In the genomic region with DNA sequence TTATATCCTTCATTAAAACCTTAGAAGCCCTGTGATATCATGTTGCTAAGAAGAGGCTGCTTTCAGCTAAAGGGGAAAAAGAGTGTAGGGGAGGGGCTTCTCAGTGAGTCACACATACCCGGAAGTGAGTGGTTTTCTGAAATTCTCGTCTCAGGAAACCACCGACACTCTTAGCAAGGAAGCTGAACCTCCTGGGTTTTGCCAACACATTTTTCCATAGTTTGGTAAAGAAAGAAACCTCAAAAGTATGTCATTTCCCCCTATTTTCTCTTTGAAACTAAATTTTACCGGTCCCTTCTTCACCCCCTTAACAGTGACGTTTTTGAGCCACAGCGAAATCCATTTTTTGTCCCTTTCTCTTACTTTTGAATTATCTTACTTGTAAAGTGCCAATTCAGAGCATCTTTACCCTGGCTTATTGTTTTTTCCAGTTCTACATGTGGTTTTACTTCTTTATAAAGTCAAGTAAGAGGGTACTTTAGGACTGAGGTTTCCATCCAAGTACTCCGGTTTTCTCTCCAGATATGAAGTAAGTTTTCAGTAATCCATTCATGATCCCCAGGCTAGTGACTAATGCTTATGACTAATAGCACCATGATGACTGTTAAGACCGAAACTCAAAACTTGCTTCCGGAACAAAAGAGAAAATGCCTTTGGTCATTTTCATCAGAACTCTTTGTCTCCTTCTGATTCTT, we compare ENCODE assay signal across 8 cellular contexts.
DNase-seq lines count a peak whose midpoint lies in the region; ATAC-seq and TF ChIP-seq lines count a peak whose summit lies in the region.

No MANE protein-coding gene starts in this region.

- H3K4me3 ChIP-seq in brain microvascular endothelial cell (ENCODE audit: low read depth, low read length), result peak overlapping the region; percentile 42

- in situ Hi-C loops in brain microvascular endothelial cell (cut with HindIII; ENCODE audit: low pct_ligation_motif_present, low sequenced_read_pairs), result no loop called here

- TF ChIP-seq CTCF in brain microvascular endothelial cell (IDR thresholded peaks at IDR 0.05; ENCODE audit: low read depth, low read length, missing control alignments), result no peak

- peak; percentile 84 for ATAC-seq in GM19467 (IDR thresholded peaks at IDR 0.05; ENCODE audit: unreplicated experiment)
- ATAC-seq in left colon, result peak; percentile 44

- H3K27ac ChIP-seq in brain microvascular endothelial cell, result peak overlapping the region; percentile 100

- H3K27me3 ChIP-seq in brain microvascular endothelial cell (replicated peaks), result no peaks in the 10 kb centered on the region

- intact Hi-C loops in left colon (cut with DNase I, micrococcal nuclease), result no loop called here

- H3K36me3 ChIP-seq in brain microvascular endothelial cell (replicated peaks), result no peaks in the 10 kb centered on the region

- DNase-seq in CD1c-positive myeloid dendritic cell (ENCODE audit: extremely low spot score) (peak; percentile 91), HK-2 (ENCODE audit: unreplicated experiment) (peak; percentile 47), T-helper 9 cell (peak; percentile 29), brain microvascular endothelial cell (peak; percentile 95), left colon (no peak), NCI-H446 treated with DMSO at 0.1 percent for 48 hours (lab: John Stamatoyannopoulos, UW) (no peak)
- peak; percentile 36 for DNase-seq in stimulated activated CD8-positive, alpha-beta memory T cell treated with anti-CD3 and anti-CD28 coated beads, Interleukin-12 subunit alpha, Interleukin-12 subunit beta, amount 100 ng/mL, for 24 hours (ENCODE audit: extremely low read depth)

Comparison
In these comparisons a context has a peak if more than half of its experiments do, and no peak if none do; other contexts are left out.
1. DNase-seq: peak in CD1c-positive myeloid dendritic cell (single experiment), HK-2 (single experiment), T-helper 9 cell (single experiment), brain microvascular endothelial cell (single experiment) and stimulated activated CD8-positive, alpha-beta memory T cell treated with anti-CD3 and anti-CD28 coated beads, Interleukin-12 subunit alpha, Interleukin-12 subunit beta, amount 100 ng/mL, for 24 hours (single experiment); none in left colon (0 of 2) and NCI-H446 treated with DMSO at 0.1 percent for 48 hours (single experiment).